Comparison of ENCODE assay signal across 13 cellular contexts in the genomic region with DNA sequence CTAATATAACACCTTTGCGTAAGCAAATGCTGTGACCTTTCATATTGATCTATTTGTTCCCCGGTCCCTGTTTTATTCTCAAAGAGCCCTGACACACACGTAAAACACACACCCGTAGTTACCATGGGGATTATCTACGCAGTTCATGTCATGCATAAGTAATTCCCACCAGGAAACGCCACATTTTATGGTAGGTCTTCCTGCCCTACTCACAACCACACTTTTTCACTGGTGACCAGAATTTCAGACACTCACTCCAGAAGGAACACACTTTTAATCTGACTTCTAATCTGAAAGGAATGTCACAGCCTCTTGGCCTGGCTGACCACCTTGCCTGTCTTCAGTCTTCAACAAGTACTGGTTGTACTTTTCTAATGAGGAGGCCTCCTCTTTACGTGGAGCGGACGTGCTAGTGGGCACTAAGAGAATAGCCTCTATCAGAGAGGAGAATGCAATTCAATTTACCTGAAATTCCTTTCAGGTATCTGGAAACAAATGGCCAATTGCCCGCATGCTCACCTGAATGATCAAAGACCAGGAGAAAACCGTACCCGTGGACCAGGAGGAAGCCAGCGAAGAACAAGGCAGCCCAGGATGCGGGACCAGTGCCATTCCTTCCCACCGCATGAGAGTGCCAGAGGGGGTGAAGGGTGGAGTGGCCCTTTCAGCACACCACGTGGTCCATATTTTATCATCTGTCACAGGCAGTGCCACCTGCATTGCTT. TPM values are rescaled to one million over a fixed set of nuclear protein-coding genes. Genes with fewer than 3 reads are reported as not detected.
DNase-seq lines count a peak whose midpoint lies in the region; ATAC-seq, FAIRE-seq and TF ChIP-seq lines count a peak whose summit lies in the region.
"Had no signal": no experiment of that assay in that cellular context is flagged by ENCODE, and none has a peak within 500 bp of the region (broad histone marks: within the 10 kb centered on the region; RNA-seq: fewer than 3 reads in every experiment).

No MANE protein-coding gene starts in this region.

- H3K4me1 ChIP-seq in GM23338 (ENCODE audit: insufficient read depth) = peaks cover 15% of the 10 kb centered on the region
- H3K4me1 ChIP-seq in PC-9 (replicated peaks; ENCODE audit: insufficient read depth) = no peaks in the 10 kb centered on the region
- H3K4me1 ChIP-seq: left ventricle myocardium inferior had no signal

- no TSS peak for BruUV-seq in PC-9 (replicated peaks; lab: Mats Ljungman, UMichigan)

- H3K27ac Mint-ChIP-seq in GM23338 = no peak overlapping the region
- peak overlapping the region; percentile 43; the same call in 1 of the 2 replicates for H3K27ac Mint-ChIP-seq in WTC11
- H3K27ac Mint-ChIP-seq in activated CD8-positive, alpha-beta T cell treated with anti-CD3 and anti-CD28 coated beads for 36 hours = no peak overlapping the region
- H3K27ac Mint-ChIP-seq: CD8-positive, alpha-beta T cell had no signal

- H3K4me3 Mint-ChIP-seq in GM23338 (no peak overlapping the region), WTC11 (no peak overlapping the region)
- H3K4me3 Mint-ChIP-seq in activated CD8-positive, alpha-beta T cell treated with anti-CD3 and anti-CD28 coated beads for 36 hours = no peak overlapping the region
- H3K4me3 Mint-ChIP-seq: CD8-positive, alpha-beta T cell had no signal

- H3K9me3 ChIP-seq in PC-9 (ENCODE audit: insufficient read depth, low read depth) = no peaks in the 10 kb centered on the region
- H3K9me3 ChIP-seq: left ventricle myocardium inferior had no signal

- H2AFZ ChIP-seq in GM23338 (no peak overlapping the region), PC-9 (no peak overlapping the region)

- peaks cover 84% of the 10 kb centered on the region for H3K36me3 Mint-ChIP-seq in GM23338 (ENCODE audit: low read depth)
- H3K36me3 Mint-ChIP-seq in WTC11 = peaks cover 53% of the 10 kb centered on the region
- peaks cover 78% of the 10 kb centered on the region for H3K36me3 Mint-ChIP-seq in activated CD8-positive, alpha-beta T cell treated with anti-CD3 and anti-CD28 coated beads for 36 hours (ENCODE audit: low read depth)

- H3K27me3 Mint-ChIP-seq in GM23338 (ENCODE audit: insufficient read depth, low read depth, poor library complexity) (peaks cover 5% of the 10 kb centered on the region), WTC11 (ENCODE audit: low read depth) (no peaks in the 10 kb centered on the region)
- no peaks in the 10 kb centered on the region for H3K27me3 Mint-ChIP-seq in activated CD8-positive, alpha-beta T cell treated with anti-CD3 and anti-CD28 coated beads for 36 hours

- H3K9me2 ChIP-seq in GM23338 (ENCODE audit: insufficient read depth) = no peaks in the 10 kb centered on the region
- no peaks in the 10 kb centered on the region for H3K9me2 ChIP-seq in PC-9 (ENCODE audit: insufficient read depth)

- H3K4me1 Mint-ChIP-seq in GM23338 = peaks cover 50% of the 10 kb centered on the region
- H3K4me1 Mint-ChIP-seq in WTC11 = peaks cover 36% of the 10 kb centered on the region
- H3K4me1 Mint-ChIP-seq in activated CD8-positive, alpha-beta T cell treated with anti-CD3 and anti-CD28 coated beads for 36 hours (ENCODE audit: low read depth) = peaks cover 17% of the 10 kb centered on the region

- H3K79me2 ChIP-seq in GM23338 (replicated peaks; ENCODE audit: insufficient read depth) (peaks cover 100% of the 10 kb centered on the region), PC-9 (ENCODE audit: low read depth) (peaks cover 90% of the 10 kb centered on the region)

- FAIRE-seq in islet of Langerhans (lab: Jason Lieb, UNC) = peak; percentile 99

- intact Hi-C loops in PC-9 (cut with micrococcal nuclease; ENCODE audit: unreplicated experiment) = no loop called here
- intact Hi-C loops in activated CD8-positive, alpha-beta T cell treated with anti-CD3 and anti-CD28 coated beads for 36 hours (cut with micrococcal nuclease) = no loop called here

- DNase-seq in GM23338 (ENCODE audit: low spot score) (no peak), WTC11 (ENCODE audit: low spot score) (no peak), renal cortical epithelial cell (ENCODE audit: low read depth) (peak; percentile 56), PC-9 (no peak), hypothalamus (lab: John Stamatoyannopoulos, UW) (no peak)
- no peak for DNase-seq in activated CD8-positive, alpha-beta T cell treated with anti-CD3 and anti-CD28 coated beads for 36 hours
- DNase-seq: activated gamma-delta T cell; CD8-positive, alpha-beta T cell; central memory CD4-positive, alpha-beta T cell; left ventricle myocardium inferior; NCI-H1105; stimulated activated CD4-positive, alpha-beta T cell treated with anti-CD3 and anti-CD28 coated beads, Interleukin-4, amount 100 ng/mL, for 24 hours had no signal

- no peaks in the 10 kb centered on the region; the same call in 2 of the 3 replicates for H3K9me3 Mint-ChIP-seq in GM23338
- no peaks in the 10 kb centered on the region for H3K9me3 Mint-ChIP-seq in WTC11
- no peaks in the 10 kb centered on the region for H3K9me3 Mint-ChIP-seq in activated CD8-positive, alpha-beta T cell treated with anti-CD3 and anti-CD28 coated beads for 36 hours
- H3K9me3 Mint-ChIP-seq: CD8-positive, alpha-beta T cell had no signal

- CTCF ChIA-PET in WTC11 (lab: Charles Lee) (interaction anchor here (3.8 kb wide), 1 partner anchor 41 kb away, joined by 13 read pairs; no protein-coding TSS in a partner anchor), PC-9 (lab: Charles Lee) (no interaction called here)
- CTCF ChIA-PET in activated CD8-positive, alpha-beta T cell treated with anti-CD3 and anti-CD28 coated beads for 36 hours (lab: Charles Lee) = no interaction called here

- no peak for ATAC-seq in GM23338
- ATAC-seq in WTC11 = no peak
- no peak for ATAC-seq in activated CD8-positive, alpha-beta T cell treated with anti-CD3 and anti-CD28 coated beads for 36 hours
- ATAC-seq: CD8-positive, alpha-beta T cell had no signal

- peaks cover 30% of the 10 kb centered on the region for H3K36me3 ChIP-seq in GM23338 (ENCODE audit: insufficient read depth)
- peaks cover 38% of the 10 kb centered on the region for H3K36me3 ChIP-seq in PC-9 (ENCODE audit: low read depth)

- POLR2A ChIA-PET in WTC11 (lab: Charles Lee) = no interaction called here
- POLR2A ChIA-PET in PC-9 (lab: Charles Lee; ENCODE audit: unreplicated experiment) = no interaction called here
- POLR2A ChIA-PET in activated CD8-positive, alpha-beta T cell treated with anti-CD3 and anti-CD28 coated beads for 36 hours (lab: Charles Lee) = no interaction called here

- H3K4me2 ChIP-seq in GM23338 (no peak overlapping the region), PC-9 (no peak overlapping the region)

- H3K4me3 ChIP-seq in GM23338 (no peak overlapping the region), PC-9 (no peak overlapping the region)
- H3K4me3 ChIP-seq: left ventricle myocardium inferior had no signal

- H3F3A ChIP-seq in GM23338 (replicated peaks; ENCODE audit: low read depth) (no peaks in the 10 kb centered on the region), PC-9 (ENCODE audit: insufficient read depth, low read depth) (no peaks in the 10 kb centered on the region; the same call in 1 of the 2 replicates)

- H4K20me1 ChIP-seq in GM23338 (replicated peaks; ENCODE audit: insufficient read depth) (peaks cover 75% of the 10 kb centered on the region), PC-9 (ENCODE audit: insufficient read depth) (peaks cover 99% of the 10 kb centered on the region)

- H3K27me3 ChIP-seq in GM23338 (ENCODE audit: insufficient read depth) (no peaks in the 10 kb centered on the region), PC-9 (ENCODE audit: insufficient read depth, low read depth) (no peaks in the 10 kb centered on the region)

- TF ChIP-seq CTCF in GM23338 (conservative IDR thresholded peaks at IDR 0.05; ENCODE audit: low read depth in 2 of 2) (no peak), WTC11 (IDR thresholded peaks at IDR 0.05) (no peak), PC-9 (conservative IDR thresholded peaks at IDR 0.05) (no peak)
- TF ChIP-seq CTCF in activated CD8-positive, alpha-beta T cell treated with anti-CD3 and anti-CD28 coated beads for 36 hours (IDR thresholded peaks at IDR 0.05) = no peak

- H3K27ac ChIP-seq in GM23338 (ENCODE audit: low read depth) = 0 out of 2 replicates have a peak overlapping the region, but pooled peaks have one; percentile 19
- H3K27ac ChIP-seq in PC-9 = no peak overlapping the region
- H3K27ac ChIP-seq: left ventricle myocardium inferior had no signal

TF ChIP-seq in WTC11, 78 proteins besides CTCF, POLR2A, EP300 and RAD21 (continues in another document):
- TF ChIP-seq, protein P1, sequence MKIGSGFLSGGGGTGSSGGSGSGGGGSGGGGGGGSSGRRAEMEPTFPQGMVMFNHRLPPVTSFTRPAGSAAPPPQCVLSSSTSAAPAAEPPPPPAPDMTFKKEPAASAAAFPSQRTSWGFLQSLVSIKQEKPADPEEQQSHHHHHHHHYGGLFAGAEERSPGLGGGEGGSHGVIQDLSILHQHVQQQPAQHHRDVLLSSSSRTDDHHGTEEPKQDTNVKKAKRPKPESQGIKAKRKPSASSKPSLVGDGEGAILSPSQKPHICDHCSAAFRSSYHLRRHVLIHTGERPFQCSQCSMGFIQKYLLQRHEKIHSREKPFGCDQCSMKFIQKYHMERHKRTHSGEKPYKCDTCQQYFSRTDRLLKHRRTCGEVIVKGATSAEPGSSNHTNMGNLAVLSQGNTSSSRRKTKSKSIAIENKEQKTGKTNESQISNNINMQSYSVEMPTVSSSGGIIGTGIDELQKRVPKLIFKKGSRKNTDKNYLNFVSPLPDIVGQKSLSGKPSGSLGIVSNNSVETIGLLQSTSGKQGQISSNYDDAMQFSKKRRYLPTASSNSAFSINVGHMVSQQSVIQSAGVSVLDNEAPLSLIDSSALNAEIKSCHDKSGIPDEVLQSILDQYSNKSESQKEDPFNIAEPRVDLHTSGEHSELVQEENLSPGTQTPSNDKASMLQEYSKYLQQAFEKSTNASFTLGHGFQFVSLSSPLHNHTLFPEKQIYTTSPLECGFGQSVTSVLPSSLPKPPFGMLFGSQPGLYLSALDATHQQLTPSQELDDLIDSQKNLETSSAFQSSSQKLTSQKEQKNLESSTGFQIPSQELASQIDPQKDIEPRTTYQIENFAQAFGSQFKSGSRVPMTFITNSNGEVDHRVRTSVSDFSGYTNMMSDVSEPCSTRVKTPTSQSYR (CRISPR knock-in tag; IDR thresholded peaks at IDR 0.05) = no peak
- no peak for TF ChIP-seq TCF7 (CRISPR knock-in tag; IDR thresholded peaks at IDR 0.05; ENCODE audit: low read depth)

RNA-seq across cellular contexts. Expression of a gene that starts 46.6 kb away (rescaled TPM):
- 72.4 and 74.7 TPM in 2 replicates for total RNA-seq in GM23338 (2014; rRNA removed; shearing (Covaris generic))
- 22.1 and 23.0 TPM in 2 replicates for polyA plus RNA-seq in GM23338 (2016; fragmentation: Nextera tagmentation; extraction: Ambion mirVana)
- total RNA-seq in WTC11 (2021) (67.0 to 84.5 TPM (median 68.9 TPM) in 3 replicates), renal cortical epithelial cell (20.1 and 86.2 TPM in 2 replicates), PC-9 (2021) (55.4 and 62.8 TPM in 2 replicates)
- 100 to 1,000 TPM; 119 to 124 TPM for total RNA-seq in activated CD8-positive, alpha-beta T cell treated with anti-CD3 and anti-CD28 coated beads for 36 hours
